ENCODE assay signal across 14 cellular contexts in genomic region chr20:19775353-19776201, GRCh38. TPM values are rescaled to one million over a fixed set of nuclear protein-coding genes. Genes with fewer than 3 reads are reported as not detected.
DNase-seq lines count a peak whose midpoint lies in the region; ATAC-seq and TF ChIP-seq lines count a peak whose summit lies in the region.
"Had no signal": no experiment of that assay in that cellular context is flagged by ENCODE, and none has a peak within 500 bp of the region (broad histone marks: within the 10 kb centered on the region; RNA-seq: fewer than 3 reads in every experiment).

No MANE protein-coding gene starts in this region.

- H3K4me1 Mint-ChIP-seq in WTC11, result peaks cover 34% of the 10 kb centered on the region
- H3K4me1 Mint-ChIP-seq in activated naive CD8-positive, alpha-beta T cell treated with anti-CD3 and anti-CD28 coated beads, Interleukin-2, amount 50 U/mL, for 24 hours, result no peaks in the 10 kb centered on the region
- H3K4me1 Mint-ChIP-seq: activated naive CD4-positive, alpha-beta T cell treated with anti-CD3 and anti-CD28 coated beads, Interleukin-2, amount 50 U/mL, for 24 hours; central memory CD8-positive, alpha-beta T cell had no signal

- no peaks in the 10 kb centered on the region for H3K36me3 Mint-ChIP-seq in WTC11
- H3K36me3 Mint-ChIP-seq in activated naive CD8-positive, alpha-beta T cell treated with anti-CD3 and anti-CD28 coated beads, Interleukin-2, amount 50 U/mL, for 24 hours (ENCODE audit: low read depth), result no peaks in the 10 kb centered on the region
- H3K36me3 Mint-ChIP-seq: activated naive CD4-positive, alpha-beta T cell treated with anti-CD3 and anti-CD28 coated beads, Interleukin-2, amount 50 U/mL, for 24 hours had no signal

- no peak for TF ChIP-seq CTCF in WTC11 (IDR thresholded peaks at IDR 0.05)

- intact Hi-C loops in sciatic nerve (cut with DNase I), result no loop called here

- no peak overlapping the region for H3K4me3 Mint-ChIP-seq in WTC11
- H3K4me3 Mint-ChIP-seq in activated naive CD8-positive, alpha-beta T cell treated with anti-CD3 and anti-CD28 coated beads, Interleukin-2, amount 50 U/mL, for 24 hours, result no peak overlapping the region
- H3K4me3 Mint-ChIP-seq: activated naive CD4-positive, alpha-beta T cell treated with anti-CD3 and anti-CD28 coated beads, Interleukin-2, amount 50 U/mL, for 24 hours; central memory CD8-positive, alpha-beta T cell had no signal

- peak; percentile 46; the same call in 1 of the 2 replicates for ATAC-seq in WTC11
- ATAC-seq in sciatic nerve, result peak; percentile 28
- ATAC-seq in activated naive CD8-positive, alpha-beta T cell treated with anti-CD3 and anti-CD28 coated beads, Interleukin-2, amount 50 U/mL, for 24 hours, result no peak
- ATAC-seq in SK-N-SH treated with all-trans-retinoic acid at 6 μM for 48 hours, result no peak
- no peak for ATAC-seq in GM19395 (IDR thresholded peaks at IDR 0.05; ENCODE audit: unreplicated experiment)

- DNase-seq in EH (ENCODE audit: low read depth) (peak; percentile 96), WTC11 (ENCODE audit: low spot score) (no peak), islet precursor cell (peak; percentile 67), sciatic nerve (ENCODE audit: low spot score) (no peak), anterior cingulate cortex (lab: John Stamatoyannopoulos, UW) (no peak)
- DNase-seq in activated naive CD8-positive, alpha-beta T cell treated with anti-CD3 and anti-CD28 coated beads, Interleukin-2, amount 50 U/mL, for 24 hours, result no peak
- DNase-seq: NCI-H1694 treated with DMSO at 0.1 percent for 48 hours; NCI-H82; stimulated activated CD4-positive, alpha-beta T cell treated with anti-CD3 and anti-CD28 coated beads, Interleukin-2, amount 100 ng/mL, for 48 hours had no signal

- no peaks in the 10 kb centered on the region for H3K9me3 Mint-ChIP-seq in WTC11
- H3K9me3 Mint-ChIP-seq in activated naive CD8-positive, alpha-beta T cell treated with anti-CD3 and anti-CD28 coated beads, Interleukin-2, amount 50 U/mL, for 24 hours, result no peaks in the 10 kb centered on the region
- H3K9me3 Mint-ChIP-seq: activated naive CD4-positive, alpha-beta T cell treated with anti-CD3 and anti-CD28 coated beads, Interleukin-2, amount 50 U/mL, for 24 hours; central memory CD8-positive, alpha-beta T cell had no signal

- CTCF ChIA-PET in WTC11 (lab: Charles Lee), result interaction anchor here (0.6 to 1.4 kb wide), 2 partner anchors 13 to 241 kb away, joined by 3 to 5 read pairs; no protein-coding TSS in a partner anchor

- H3K27ac Mint-ChIP-seq in WTC11, result no peak overlapping the region
- no peak overlapping the region for H3K27ac Mint-ChIP-seq in activated naive CD8-positive, alpha-beta T cell treated with anti-CD3 and anti-CD28 coated beads, Interleukin-2, amount 50 U/mL, for 24 hours
- H3K27ac Mint-ChIP-seq: activated naive CD4-positive, alpha-beta T cell treated with anti-CD3 and anti-CD28 coated beads, Interleukin-2, amount 50 U/mL, for 24 hours; progenitor cell of endocrine pancreas had no signal

- no peaks in the 10 kb centered on the region for H3K27me3 Mint-ChIP-seq in WTC11 (ENCODE audit: low read depth)
- peaks cover 2% of the 10 kb centered on the region for H3K27me3 Mint-ChIP-seq in activated naive CD8-positive, alpha-beta T cell treated with anti-CD3 and anti-CD28 coated beads, Interleukin-2, amount 50 U/mL, for 24 hours
- H3K27me3 Mint-ChIP-seq: progenitor cell of endocrine pancreas had no signal

- POLR2A ChIA-PET in WTC11 (lab: Charles Lee), result interaction anchor here (1.3 kb wide), 1 partner anchor 17 kb away, joined by 5 read pairs; the partner anchor contains the start of gene RIN2

TF ChIP-seq in WTC11, 78 proteins besides CTCF, POLR2A, EP300 and RAD21:
- TF ChIP-seq ZNF263 (CRISPR knock-in tag; IDR thresholded peaks at IDR 0.05; ENCODE audit: low read depth), result no peak
- TF ChIP-seq ZSCAN18 (CRISPR knock-in tag; IDR thresholded peaks at IDR 0.05), result no peak
- no peak for TF ChIP-seq SP1 (CRISPR knock-in tag; conservative IDR thresholded peaks at IDR 0.05)
- no peak for TF ChIP-seq PRRX2 (CRISPR knock-in tag; IDR thresholded peaks at IDR 0.05)

TF ChIP-seq in SK-N-SH treated with all-trans-retinoic acid at 6 μM for 48 hours, 23 proteins besides CTCF, POLR2A, EP300 and RAD21:
- no peak for TF ChIP-seq RARB (CRISPR knock-in tag; IDR thresholded peaks at IDR 0.05)
- no peak for TF ChIP-seq PATZ1 (CRISPR knock-in tag; IDR thresholded peaks at IDR 0.05; ENCODE audit: borderline replicate concordance)
- TF ChIP-seq ZNF8 (CRISPR knock-in tag; IDR thresholded peaks at IDR 0.05), result no peak
- no peak for TF ChIP-seq TOX (CRISPR knock-in tag; IDR thresholded peaks at IDR 0.05; ENCODE audit: borderline replicate concordance)
- TF ChIP-seq ZFP3 (CRISPR knock-in tag; IDR thresholded peaks at IDR 0.05), result no peak
- no peak for TF ChIP-seq BACH2 (CRISPR knock-in tag; IDR thresholded peaks at IDR 0.05; ENCODE audit: borderline replicate concordance)
- no peak for TF ChIP-seq PPARA (CRISPR knock-in tag; IDR thresholded peaks at IDR 0.05; ENCODE audit: borderline replicate concordance)

RNA-seq across cellular contexts. Expression of gene RIN2, which starts 17.5 kb away (rescaled TPM):
- 2.1 to 4.3 TPM (median 2.8 TPM) in 3 replicates for total RNA-seq in WTC11 (2021)
- total RNA-seq in sciatic nerve, result 94.9 TPM

Comparison
In these comparisons a context has a peak if more than half of its experiments do, and no peak if none do; other contexts are left out.
1. DNase-seq: peak in EH (single experiment) and islet precursor cell (single experiment); none in WTC11 (single experiment), sciatic nerve (single experiment), activated naive CD8-positive, alpha-beta T cell treated with anti-CD3 and anti-CD28 coated beads, Interleukin-2, amount 50 U/mL, for 24 hours (single experiment) and anterior cingulate cortex (0 of 58).
2. ATAC-seq: peak in WTC11 (single experiment) and sciatic nerve (single experiment); none in activated naive CD8-positive, alpha-beta T cell treated with anti-CD3 and anti-CD28 coated beads, Interleukin-2, amount 50 U/mL, for 24 hours (single experiment), SK-N-SH treated with all-trans-retinoic acid at 6 μM for 48 hours (single experiment) and GM19395 (single experiment).
3. RNA of gene RIN2, which starts 17.5 kb away (total RNA-seq): 94.9 TPM in sciatic nerve (single experiment); 2.1 to 4.3 TPM in WTC11; every median in the first group is over 10 times any median in the second.